In the genomic region with DNA sequence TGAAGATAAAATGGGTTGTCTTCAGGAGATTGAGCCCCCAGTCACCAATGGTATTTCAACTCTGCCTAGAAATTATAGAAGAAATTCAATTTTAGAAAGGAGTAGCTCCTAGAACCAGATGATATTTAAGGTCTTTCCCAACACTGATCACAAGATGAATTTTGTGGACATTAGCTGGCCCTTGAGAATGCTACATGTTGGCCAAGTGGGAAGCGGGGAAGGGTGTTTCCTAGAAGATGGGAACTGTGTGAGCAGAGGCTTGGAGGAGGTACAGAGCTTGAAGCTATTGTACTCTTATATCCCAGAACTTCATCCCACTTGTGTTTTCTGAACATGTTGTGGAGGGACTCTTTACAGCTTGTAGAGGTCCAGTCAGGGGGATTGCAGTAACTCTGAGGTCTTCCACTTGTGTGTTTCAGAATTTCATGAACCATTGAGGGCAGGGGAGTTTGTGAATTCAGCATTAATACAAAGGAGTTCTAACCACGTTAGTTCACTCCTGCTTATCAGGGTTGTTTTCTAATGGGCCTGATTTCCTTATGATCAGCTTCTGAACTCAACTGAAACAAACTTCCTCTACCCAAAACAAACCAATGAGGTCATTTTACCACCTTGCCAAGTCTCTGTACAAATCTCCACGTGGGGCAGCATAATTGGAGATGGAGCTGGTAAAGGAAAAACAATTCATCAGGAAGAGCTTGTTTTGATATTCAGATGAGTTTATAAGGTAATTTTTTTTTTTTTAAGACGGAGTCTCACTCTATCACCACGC, we compare ENCODE assay signal across 13 cellular contexts.
DNase-seq lines count a peak whose midpoint lies in the region; ATAC-seq, FAIRE-seq and TF ChIP-seq lines count a peak whose summit lies in the region.
"Had no signal": no experiment of that assay in that cellular context is flagged by ENCODE, and none has a peak within 500 bp of the region (broad histone marks: within the 10 kb centered on the region; RNA-seq: fewer than 3 reads in every experiment).

No MANE protein-coding gene starts in this region.

- no peak for TF ChIP-seq RAD21 in A549 (conservative IDR thresholded peaks at IDR 0.05 in 1 of 2, IDR thresholded peaks at IDR 0.05 in 1 of 2)

- H3K9me3 ChIP-seq in A549 (peaks cover 3% of the 10 kb centered on the region; the same call in 1 of the 3 replicates), muscle layer of duodenum (ENCODE audit: control insufficient read depth in 1 of 2, low read length in 2 of 2) (no peaks in the 10 kb centered on the region)
- no peaks in the 10 kb centered on the region for H3K9me3 ChIP-seq in effector memory CD4-positive, alpha-beta T cell (ENCODE audit: control insufficient read depth, low read length)
- H3K9me3 ChIP-seq: BE2C, spleen had no signal

- no peak for ATAC-seq in A549
- ATAC-seq in HG02763 (IDR thresholded peaks at IDR 0.05; ENCODE audit: unreplicated experiment), result no peak
- ATAC-seq: effector memory CD8-positive, alpha-beta T cell; naive thymus-derived CD4-positive, alpha-beta T cell had no signal

- CTCF ChIA-PET in A549 (lab: Yijun Ruan, JAX), result interaction anchor here (0.6 to 1.9 kb wide), 19 partner anchors 8 to 287 kb away, joined by 3 to 12 read pairs (median 4); a partner anchor contains a TSS

- WGBS in A549 (ENCODE audit: missing lambda C conversion rate), result 72% methylated on average over 5 of the region's 5 CpGs

- TF ChIP-seq POLR2A in A549 (IDR thresholded peaks at IDR 0.05; ENCODE audit: low read length), result no peak

- H3K27ac ChIP-seq in A549 (peak overlapping the region; percentile 17 to 89; a peak in 5 of 6 replicates), muscle layer of duodenum (ENCODE audit: low read length) (peak overlapping the region; percentile 12)
- H3K27ac ChIP-seq in effector memory CD4-positive, alpha-beta T cell (ENCODE audit: insufficient read depth, low read length, poor library complexity, severe bottlenecking), result no peak overlapping the region
- H3K27ac ChIP-seq: spleen had no signal

- no peak for FAIRE-seq in A549 (lab: Jason Lieb, UNC)

- H3K36me3 ChIP-seq in muscle layer of duodenum (ENCODE audit: control insufficient read depth in 1 of 2, insufficient read depth in 2 of 2, low read length in 2 of 2), result no peaks in the 10 kb centered on the region
- no peaks in the 10 kb centered on the region for H3K36me3 ChIP-seq in effector memory CD4-positive, alpha-beta T cell (ENCODE audit: control insufficient read depth, insufficient read depth, low read length)
- H3K36me3 ChIP-seq: BE2C, spleen had no signal

- POLR2A ChIA-PET in A549 (lab: Yijun Ruan, JAX), result interaction anchor here (0.7 to 1.1 kb wide), 2 partner anchors 152 to 159 kb away, joined by 3 to 4 read pairs; a partner anchor contains a TSS

- no peak for TF ChIP-seq CTCF in A549 (IDR thresholded peaks at IDR 0.05)
- TF ChIP-seq CTCF in epithelial cell of proximal tubule (conservative IDR thresholded peaks at IDR 0.05; ENCODE audit: low read depth, low read length), result peak; percentile 13

- no peaks in the 10 kb centered on the region for H3K27me3 ChIP-seq in muscle layer of duodenum (ENCODE audit: low read depth, low read length)
- no peaks in the 10 kb centered on the region for H3K27me3 ChIP-seq in effector memory CD4-positive, alpha-beta T cell (replicated peaks; ENCODE audit: control insufficient read depth, insufficient read depth, low read length, poor library complexity, severe bottlenecking)
- H3K27me3 ChIP-seq: BE2C had no signal

- DNase-seq in A549 (ENCODE audit: low read depth in 1 of 2, low spot score in 1 of 2), result peak in 1 of 2 experiments; percentile 57
- peak; percentile 80 for DNase-seq in M059J (ENCODE audit: low read depth)
- peak; percentile 88 for DNase-seq in epithelial cell of proximal tubule (ENCODE audit: low read depth)
- no peak for DNase-seq in KG1 (lab: John Stamatoyannopoulos, UW)
- no peak for DNase-seq in effector memory CD4-positive, alpha-beta T cell
- DNase-seq in NCI-H1048 (lab: John Stamatoyannopoulos, UW), result no peak
- DNase-seq: BE2C; effector memory CD8-positive, alpha-beta T cell; naive thymus-derived CD4-positive, alpha-beta T cell; NCI-H2227 treated with DMSO at 0.1 percent for 48 hours; spleen had no signal

- TF ChIP-seq EP300 in A549 (IDR thresholded peaks at IDR 0.05), result no peak

- no peak overlapping the region for H3K4me3 ChIP-seq in A549
- no peak overlapping the region for H3K4me3 ChIP-seq in epithelial cell of proximal tubule (ENCODE audit: low read depth, low read length)
- H3K4me3 ChIP-seq in muscle layer of duodenum (ENCODE audit: low read depth in 1 of 2, low read length in 2 of 2), result no peak overlapping the region
- no peak overlapping the region for H3K4me3 ChIP-seq in effector memory CD4-positive, alpha-beta T cell (ENCODE audit: insufficient read depth, low read depth, low read length, poor library complexity, severe bottlenecking)
- H3K4me3 ChIP-seq: spleen had no signal

- peaks cover 60% of the 10 kb centered on the region for H3K4me1 ChIP-seq in A549
- H3K4me1 ChIP-seq in muscle layer of duodenum (ENCODE audit: control insufficient read depth in 1 of 2, insufficient read depth in 2 of 2, low read length in 2 of 2), result peaks cover 0 to 34% of the 10 kb centered on the region in 2 donors
- no peaks in the 10 kb centered on the region for H3K4me1 ChIP-seq in effector memory CD4-positive, alpha-beta T cell (ENCODE audit: control insufficient read depth, insufficient read depth, low read length, poor library complexity, severe bottlenecking)

- H3K4me2 ChIP-seq in A549, result no peak overlapping the region

TF ChIP-seq in A549, 52 proteins besides CTCF, POLR2A, EP300 and RAD21:
- TF ChIP-seq, protein P1, sequence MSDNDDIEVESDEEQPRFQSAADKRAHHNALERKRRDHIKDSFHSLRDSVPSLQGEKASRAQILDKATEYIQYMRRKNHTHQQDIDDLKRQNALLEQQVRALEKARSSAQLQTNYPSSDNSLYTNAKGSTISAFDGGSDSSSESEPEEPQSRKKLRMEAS (IDR thresholded peaks at IDR 0.05), result peak; percentile 40; the same call in 1 of the 2 replicates
- no peak for TF ChIP-seq SREBF2 (IDR thresholded peaks at IDR 0.05)
- TF ChIP-seq HDAC2 (IDR thresholded peaks at IDR 0.05), result no peak

Comparison
In these comparisons a context has a peak if more than half of its experiments do, and no peak if none do; other contexts are left out.
1. DNase-seq: peak in M059J (single experiment) and epithelial cell of proximal tubule (single experiment); none in KG1 (single experiment), effector memory CD4-positive, alpha-beta T cell (0 of 3) and NCI-H1048 (single experiment).